In genomic region chr17:632551-632950, GRCh38 we compare ENCODE assay signal across 34 cellular contexts.
DNase-seq lines count a peak whose midpoint lies in the region; ATAC-seq and TF ChIP-seq lines count a peak whose summit lies in the region.
"Had no signal": no experiment of that assay in that cellular context is flagged by ENCODE, and none has a peak within 500 bp of the region (broad histone marks: within the 10 kb centered on the region; RNA-seq: fewer than 3 reads in every experiment).

No MANE protein-coding gene starts in this region.

- DNase-seq in heart left ventricle = no peak
- DNase-seq in cardiac septum (ENCODE audit: low spot score) = no peak
- peak; percentile 53 for DNase-seq in hepatic stellate cell (ENCODE audit: low spot score)
- DNase-seq in trophoblast cell = no peak
- no peak for DNase-seq in psoas muscle
- no peak for DNase-seq in NK-92 (lab: John Stamatoyannopoulos, UW; ENCODE audit: unreplicated experiment)
- no peak for DNase-seq in mesendoderm
- no peak for DNase-seq in foreskin melanocyte
- DNase-seq: activated CD4-positive, alpha-beta T cell treated with anti-CD3 and anti-CD28 coated beads, Interleukin-2, amount 50 U/mL, for 1 hour; activated gamma-delta T cell treated with Interleukin-2 at 50 U/mL for 16 hours; activated T-cell treated with anti-CD3 and anti-CD28 coated beads, Interleukin-2, amount 50 U/mL, for 4 hours; AML-193; CD4-positive, alpha-beta T cell; cerebellar nuclear complex; HFFc6; left colon; MV-4-11; naive thymus-derived CD8-positive, alpha-beta T cell; NCI-H146; NCI-H2171; NCI-H510A treated with DMSO at 0.1 percent for 48 hours; NK-92 treated with Interleukin-12 subunit alpha and Interleukin-12 subunit beta, amount 100 ng/mL, for 24 hours; PC-3; SHP77; stimulated activated CD4-positive, alpha-beta T cell treated with anti-CD3 and anti-CD28 coated beads, Interleukin-15, amount 100 ng/mL, for 24 hours; stimulated activated naive CD8-positive, alpha-beta T cell treated with anti-CD3 and anti-CD28 coated beads, Interleukin-15, Interleukin-2, amounts not matched to agents 100 U/mL and 50 U/mL, for 24 hours; SW 1271; T-helper 9 cell; thyroid gland had no signal

- intact Hi-C loops in heart left ventricle (cut with DNase I) (no loop called here), cardiac septum (cut with DNase I) (no loop called here), psoas muscle (cut with DNase I) (no loop called here)

- peaks cover 0 to 32% (median 18%) of the 10 kb centered on the region in 9 donors for H3K36me3 ChIP-seq in heart left ventricle
- peaks cover 2 to 5% of the 10 kb centered on the region in 2 experiments for H3K36me3 ChIP-seq in trophoblast cell (ENCODE audit: control insufficient read depth in 1 of 2, insufficient read depth in 2 of 2, low read length in 2 of 2)
- peaks cover 3 to 38% of the 10 kb centered on the region in 2 donors for H3K36me3 ChIP-seq in psoas muscle (ENCODE audit: insufficient read depth in 1 of 2, low read depth in 1 of 2)
- H3K36me3 ChIP-seq in mesendoderm (ENCODE audit: control insufficient read depth, insufficient read depth, low read length) = no peaks in the 10 kb centered on the region

- H4K12ac ChIP-seq in trophoblast cell (ENCODE audit: low read depth, low read length) = no peak overlapping the region

- H2BK5ac ChIP-seq in trophoblast cell (ENCODE audit: low read depth, low read length, poor library complexity) (peak overlapping the region; percentile 96), mesendoderm (ENCODE audit: low read length) (no peak overlapping the region)

- H3K27me3 ChIP-seq in heart left ventricle (no peaks in the 10 kb centered on the region), trophoblast cell (ENCODE audit: insufficient read depth, low read length) (no peaks in the 10 kb centered on the region), psoas muscle (ENCODE audit: insufficient read depth in 3 of 3, low read length in 2 of 3) (no peaks in the 10 kb centered on the region), mesendoderm (ENCODE audit: insufficient read depth, low read length, poor library complexity) (no peaks in the 10 kb centered on the region)
- H3K27me3 ChIP-seq: thyroid gland had no signal

- H3K79me1 ChIP-seq in trophoblast cell (ENCODE audit: low read length) = peaks cover 17% of the 10 kb centered on the region
- H3K79me1 ChIP-seq in mesendoderm (ENCODE audit: low read length) = no peaks in the 10 kb centered on the region

- H2BK12ac ChIP-seq in trophoblast cell (ENCODE audit: low read length) = no peak overlapping the region

- H3K4ac ChIP-seq in trophoblast cell (ENCODE audit: low read depth, low read length) (no peak overlapping the region), mesendoderm (ENCODE audit: low read depth, low read length) (no peak overlapping the region)

- H3K4me3 ChIP-seq in heart left ventricle (no peak overlapping the region), trophoblast cell (ENCODE audit: low read depth, low read length) (no peak overlapping the region), psoas muscle (no peak overlapping the region), mesendoderm (ENCODE audit: low read length) (no peak overlapping the region)
- H3K4me3 ChIP-seq: GM12878, GM23338, thyroid gland had no signal

- no peak overlapping the region for H3K56ac ChIP-seq in mesendoderm (ENCODE audit: low read length)

- H3K9ac ChIP-seq in trophoblast cell (ENCODE audit: low read length) (no peak overlapping the region), mesendoderm (ENCODE audit: low read length) (no peak overlapping the region)

- H3K27ac ChIP-seq in heart left ventricle = peak overlapping the region in 9 of 12 donors; percentile 18 to 77 (median 55)
- H3K27ac ChIP-seq in trophoblast cell (ENCODE audit: low read depth, low read length) = peak overlapping the region; percentile 97
- H3K27ac ChIP-seq in psoas muscle = no peak overlapping the region
- H3K27ac ChIP-seq in mesendoderm (ENCODE audit: low read depth, low read length) = no peak overlapping the region
- H3K27ac ChIP-seq: epithelial cell of prostate had no signal

- peak overlapping the region; percentile 78 for H4K8ac ChIP-seq in trophoblast cell (ENCODE audit: low read depth, low read length)
- no peak overlapping the region for H4K8ac ChIP-seq in mesendoderm (ENCODE audit: low read depth, low read length)

- H3K14ac ChIP-seq in trophoblast cell (ENCODE audit: low read length) = no peak overlapping the region

- H2AK5ac ChIP-seq in trophoblast cell (ENCODE audit: low read length) (no peak overlapping the region), mesendoderm (ENCODE audit: low read length) (no peak overlapping the region)

- H3K4me2 ChIP-seq in trophoblast cell (ENCODE audit: low read length) (no peak overlapping the region), mesendoderm (ENCODE audit: low read length) (no peak overlapping the region)
- H3K4me2 ChIP-seq: GM23338 had no signal

- H3K23ac ChIP-seq in trophoblast cell (ENCODE audit: low read length) (no peak overlapping the region), mesendoderm (ENCODE audit: low read length) (no peak overlapping the region)

- peak overlapping the region; percentile 99 for H4K91ac ChIP-seq in trophoblast cell (ENCODE audit: low read depth, low read length)

- H3K4me1 ChIP-seq in heart left ventricle (peaks cover 0 to 37% (median 20%) of the 10 kb centered on the region in 12 donors), trophoblast cell (ENCODE audit: control insufficient read depth in 1 of 2, insufficient read depth in 2 of 2, low read length in 2 of 2) (peaks cover 21 to 25% of the 10 kb centered on the region in 2 experiments), psoas muscle (no peaks in the 10 kb centered on the region), mesendoderm (ENCODE audit: control insufficient read depth, low read depth, low read length) (no peaks in the 10 kb centered on the region)

- no peak overlapping the region for H2BK15ac ChIP-seq in mesendoderm (replicated peaks; ENCODE audit: low read depth)

- TF ChIP-seq CTCF in heart left ventricle (IDR thresholded peaks at IDR 0.05) = no peak
- TF ChIP-seq CTCF in psoas muscle (IDR thresholded peaks at IDR 0.05) = no peak

- H2BK120ac ChIP-seq in trophoblast cell (ENCODE audit: insufficient read depth, low read length, poor library complexity) (peak overlapping the region; percentile 95), mesendoderm (ENCODE audit: low read depth, low read length) (no peak overlapping the region)

- no peaks in the 10 kb centered on the region for H3K9me3 ChIP-seq in heart left ventricle
- H3K9me3 ChIP-seq in trophoblast cell (ENCODE audit: insufficient read depth, low read depth, low read length) = peaks cover 3% of the 10 kb centered on the region
- H3K9me3 ChIP-seq in psoas muscle = no peaks in the 10 kb centered on the region
- H3K9me3 ChIP-seq: thyroid gland had no signal

- H2AFZ ChIP-seq in trophoblast cell (ENCODE audit: insufficient read depth, low read length, poor library complexity) = no peak overlapping the region
- H2AFZ ChIP-seq: GM23338 had no signal

- no peak overlapping the region for H4K5ac ChIP-seq in mesendoderm (ENCODE audit: low read length)

- ATAC-seq in heart left ventricle = peak; percentile 60 to 89 (median 86)
- no peak for ATAC-seq in psoas muscle
- ATAC-seq: activated T-cell treated with anti-CD3 and anti-CD28 coated beads, Interleukin-2, amount 50 U/mL, for 4 hours; GM12878; GM23338; HepG2; left colon; naive thymus-derived CD8-positive, alpha-beta T cell; PC-3; stimulated activated naive CD8-positive, alpha-beta T cell treated with anti-CD3 and anti-CD28 coated beads, Interleukin-15, Interleukin-2, amounts not matched to agents 100 U/mL and 50 U/mL, for 24 hours; WTC11 had no signal

- no peak overlapping the region for H3K18ac ChIP-seq in trophoblast cell (ENCODE audit: low read length)
- no peak overlapping the region for H3K18ac ChIP-seq in mesendoderm (ENCODE audit: low read length)

- 43 to 61% (median 52%) methylated on average over 8 of the region's 8 CpGs for WGBS in heart left ventricle, 4 donors
- no CpG with 5 or more reads among the region's 8 CpGs for WGBS in trophoblast cell (ENCODE audit: extremely low coverage, insufficient coverage, insufficient read length)
- 83 to 86% (median 86%) methylated on average over 8 of the region's 8 CpGs for WGBS in psoas muscle, 3 donors
- 100% methylated on average over 1 of the region's 8 CpGs for whole genome bisulfite sequencing in mesendoderm (ENCODE audit: extremely low coverage, insufficient coverage, low lambda C conversion rate)

- TF ChIP-seq POLR2A in heart left ventricle (IDR thresholded peaks at IDR 0.05) = no peak

- H3K79me2 ChIP-seq in trophoblast cell (ENCODE audit: control insufficient read depth, insufficient read depth, low read length, poor library complexity) (peaks cover 8% of the 10 kb centered on the region), mesendoderm (ENCODE audit: control insufficient read depth, insufficient read depth, low read length) (no peaks in the 10 kb centered on the region)

Comparison
In these comparisons a context has a peak if more than half of its experiments do, and no peak if none do; other contexts are left out.
1. ATAC-seq: peak in heart left ventricle (4 of 4); none in psoas muscle (0 of 4).
2. H3K27ac ChIP-seq: peak in heart left ventricle (9 of 12) and trophoblast cell (single experiment); none in psoas muscle (single experiment) and mesendoderm (single experiment).